Comparison of ENCODE assay signal across 8 cellular contexts in genomic region chr1:235865565-235866206, GRCh38. TPM values are rescaled to one million over a fixed set of nuclear protein-coding genes. Genes with fewer than 3 reads are reported as not detected.
DNase-seq lines count a peak whose midpoint lies in the region; ATAC-seq and TF ChIP-seq lines count a peak whose summit lies in the region.

No MANE protein-coding gene starts in this region.

- H3K4me2 ChIP-seq in GM23338, result peak overlapping the region; percentile 94
- H3K4me2 ChIP-seq in fibroblast of lung (ENCODE audit: extremely low read depth, insufficient read depth, low read length), result peak overlapping the region; percentile 94

- H3K4me3 ChIP-seq in CD8-positive, alpha-beta memory T cell (ENCODE audit: low read length), result peak overlapping the region; percentile 87
- H3K4me3 ChIP-seq in GM23338 (peak overlapping the region; percentile 72), SJSA1 (peak overlapping the region; percentile 89), fibroblast of lung (replicated peaks in 1 of 4; ENCODE audit: control extremely low read depth in 1 of 4, insufficient read depth in 1 of 4, low read depth in 3 of 4, low read length in 4 of 4) (peak overlapping the region; percentile 67 to 89 (median 80)), retinal pigment epithelial cell (ENCODE audit: low read length) (peak overlapping the region; percentile 59)

- H3K9me3 ChIP-seq in CD8-positive, alpha-beta memory T cell (ENCODE audit: low read length), result no peaks in the 10 kb centered on the region
- H3K9me3 ChIP-seq in SJSA1 (replicated peaks) (no peaks in the 10 kb centered on the region), fibroblast of lung (ENCODE audit: control insufficient read depth, insufficient read depth, low read depth, low read length) (no peaks in the 10 kb centered on the region)

- H3K4me3 Mint-ChIP-seq in CD8-positive, alpha-beta memory T cell, result peak overlapping the region; percentile 82 to 98 (median 95)
- peak overlapping the region; percentile 92 for H3K4me3 Mint-ChIP-seq in GM23338

- no peaks in the 10 kb centered on the region for H3K9me3 Mint-ChIP-seq in CD8-positive, alpha-beta memory T cell
- H3K9me3 Mint-ChIP-seq in GM23338, result no peaks in the 10 kb centered on the region

- H3K27me3 ChIP-seq in CD8-positive, alpha-beta memory T cell (ENCODE audit: insufficient read depth, low read length, poor library complexity, severe bottlenecking), result no peaks in the 10 kb centered on the region
- H3K27me3 ChIP-seq in GM23338 (ENCODE audit: insufficient read depth) (peaks cover 27% of the 10 kb centered on the region), SJSA1 (replicated peaks) (no peaks in the 10 kb centered on the region), fibroblast of lung (ENCODE audit: control insufficient read depth, insufficient read depth, low read length) (no peaks in the 10 kb centered on the region)

- CTCF ChIA-PET in CD8-positive, alpha-beta memory T cell (lab: Charles Lee), result interaction anchor here (0.7 to 3.8 kb wide), 19 partner anchors 10 to 133 kb away, joined by 3 to 54 read pairs (median 5); no protein-coding TSS in a partner anchor

- POLR2A ChIA-PET in CD8-positive, alpha-beta memory T cell (lab: Charles Lee), result interaction anchor here (0.6 to 3.2 kb wide), 8 partner anchors 11 to 430 kb away, joined by 3 to 23 read pairs (median 6); no protein-coding TSS in a partner anchor

- peaks cover 5% of the 10 kb centered on the region; the same call in 1 of the 2 replicates for H3F3A ChIP-seq in GM23338 (replicated peaks; ENCODE audit: low read depth)

- DNase-seq in CD8-positive, alpha-beta memory T cell, result no peak
- DNase-seq in GM23338 (ENCODE audit: low spot score) (no peak), SJSA1 (ENCODE audit: low read depth in 1 of 2, low spot score in 2 of 2) (no peak), fibroblast of lung (ENCODE audit: low read depth in 2 of 2) (no peak), retinal pigment epithelial cell (ENCODE audit: low read depth) (no peak), NCI-H1694 (lab: John Stamatoyannopoulos, UW) (no peak), AML-193 (lab: John Stamatoyannopoulos, UW) (no peak), GDM1 (lab: John Stamatoyannopoulos, UW) (no peak)

- no peaks in the 10 kb centered on the region for H3K9me2 ChIP-seq in GM23338 (ENCODE audit: insufficient read depth)

- peak overlapping the region; percentile 91 to 100 (median 98) for H3K27ac Mint-ChIP-seq in CD8-positive, alpha-beta memory T cell
- H3K27ac Mint-ChIP-seq in GM23338, result no peak overlapping the region

- peaks cover 0 to 25% (median 0%) of the 10 kb centered on the region in 3 donors for H3K36me3 Mint-ChIP-seq in CD8-positive, alpha-beta memory T cell
- no peaks in the 10 kb centered on the region for H3K36me3 Mint-ChIP-seq in GM23338 (ENCODE audit: low read depth)

- no peaks in the 10 kb centered on the region for H3K79me2 ChIP-seq in GM23338 (replicated peaks; ENCODE audit: insufficient read depth)
- H3K79me2 ChIP-seq in fibroblast of lung (ENCODE audit: control insufficient read depth, insufficient read depth, low read length), result peaks cover 17% of the 10 kb centered on the region

- peak overlapping the region; percentile 90 for H3K9ac ChIP-seq in fibroblast of lung (ENCODE audit: insufficient read depth, low read length)

- H4K20me1 ChIP-seq in GM23338 (replicated peaks; ENCODE audit: insufficient read depth), result no peaks in the 10 kb centered on the region
- no peaks in the 10 kb centered on the region for H4K20me1 ChIP-seq in fibroblast of lung (ENCODE audit: control insufficient read depth, extremely low read depth, insufficient read depth, low read length)

- H3K4me1 Mint-ChIP-seq in CD8-positive, alpha-beta memory T cell, result peaks cover 22 to 61% (median 53%) of the 10 kb centered on the region in 3 donors
- H3K4me1 Mint-ChIP-seq in GM23338, result peaks cover 13% of the 10 kb centered on the region

- TF ChIP-seq CTCF in GM23338 (conservative IDR thresholded peaks at IDR 0.05; ENCODE audit: low read depth in 2 of 2) (no peak), fibroblast of lung (conservative IDR thresholded peaks at IDR 0.05 in 1 of 2, IDR thresholded peaks at IDR 0.05 in 1 of 2; ENCODE audit: low read depth in 1 of 2, low read length in 2 of 2) (peak in 1 of 2 donors; percentile 51), retinal pigment epithelial cell (conservative IDR thresholded peaks at IDR 0.05; ENCODE audit: low read depth, low read length) (no peak)

- H3K27me3 Mint-ChIP-seq in CD8-positive, alpha-beta memory T cell, result peaks cover 0 to 10% of the 10 kb centered on the region in 2 donors
- H3K27me3 Mint-ChIP-seq in GM23338 (ENCODE audit: insufficient read depth, low read depth, poor library complexity), result peaks cover 18% of the 10 kb centered on the region

- no peak for ATAC-seq in GM23338

- peak overlapping the region; percentile 96 for H3K27ac ChIP-seq in CD8-positive, alpha-beta memory T cell (ENCODE audit: low read depth, low read length)
- H3K27ac ChIP-seq in GM23338 (ENCODE audit: low read depth) (no peak overlapping the region), SJSA1 (peak overlapping the region; percentile 67; the same call in 1 of the 2 replicates), fibroblast of lung (ENCODE audit: insufficient read depth, low read length) (peak overlapping the region; percentile 90)

- no peaks in the 10 kb centered on the region for H3K36me3 ChIP-seq in CD8-positive, alpha-beta memory T cell (ENCODE audit: insufficient read depth, low read length)
- H3K36me3 ChIP-seq in GM23338 (ENCODE audit: insufficient read depth), result no peaks in the 10 kb centered on the region
- peaks cover 3% of the 10 kb centered on the region; the same call in 1 of the 2 replicates for H3K36me3 ChIP-seq in SJSA1
- H3K36me3 ChIP-seq in fibroblast of lung (ENCODE audit: control insufficient read depth, insufficient read depth, low read length), result no peaks in the 10 kb centered on the region

- H3K4me1 ChIP-seq in CD8-positive, alpha-beta memory T cell (ENCODE audit: insufficient read depth, low read length), result peaks cover 34% of the 10 kb centered on the region
- H3K4me1 ChIP-seq in GM23338 (ENCODE audit: insufficient read depth), result peaks cover 8% of the 10 kb centered on the region; the same call in 1 of the 2 replicates
- H3K4me1 ChIP-seq in SJSA1 (replicated peaks), result peaks cover 27% of the 10 kb centered on the region
- H3K4me1 ChIP-seq in fibroblast of lung (ENCODE audit: control insufficient read depth, extremely low read depth, insufficient read depth, low read length), result peaks cover 7% of the 10 kb centered on the region

- peak overlapping the region; percentile 83 for H2AFZ ChIP-seq in GM23338
- H2AFZ ChIP-seq in fibroblast of lung (ENCODE audit: low read length), result peak overlapping the region; percentile 57

TF ChIP-seq in GM23338, 12 proteins besides CTCF, POLR2A, EP300 and RAD21 (continues in another document):
- no peak for TF ChIP-seq NANOG (IDR thresholded peaks at IDR 0.05; ENCODE audit: borderline replicate concordance)
- TF ChIP-seq POLR2AphosphoS5 (IDR thresholded peaks at IDR 0.05; ENCODE audit: low read depth), result no peak
- TF ChIP-seq EZH2phosphoT487 (IDR thresholded peaks at IDR 0.05; ENCODE audit: unreplicated experiment), result no peak
- no peak for TF ChIP-seq CREB1 (CRISPR knock-in tag; IDR thresholded peaks at IDR 0.05; ENCODE audit: low read depth)

RNA-seq across cellular contexts. Expression of gene LYST, which starts 1.0 kb away (rescaled TPM):
- 10 to 100 TPM; 76.9 to 79.9 TPM for total RNA-seq in CD8-positive, alpha-beta memory T cell
- polyA plus RNA-seq in CD8-positive, alpha-beta memory T cell, result 24.1 TPM
- 0.16 and 1.0 TPM in 2 replicates for total RNA-seq in GM23338 (2014; rRNA removed; shearing (Covaris generic))
- polyA plus RNA-seq in GM23338 (2016; fragmentation: Nextera tagmentation; extraction: Ambion mirVana), result 0.14 and 0.21 TPM in 2 replicates
- 4.1 and 8.1 TPM in 2 replicates for total RNA-seq in SJSA1 (2014; rRNA removed; shearing (Covaris generic))
- 38.0 and 50.2 TPM in 2 replicates for total RNA-seq in fibroblast of lung
- 6.1 and 7.5 TPM in 2 replicates for polyA plus RNA-seq in fibroblast of lung
- 4.0 and 5.7 TPM in 2 replicates for polyA plus RNA-seq in fibroblast of lung (2012)
- polyA minus RNA-seq in fibroblast of lung (ENCODE audit: low replicate concordance), result 5.1 and 6.4 TPM in 2 replicates
